In genomic region chr7:140326116-140326928, GRCh38 we compare ENCODE assay signal across 8 cellular contexts.
A peak's percentile ranks its signal among the peaks of the same experiment; 100 is the strongest.
DNase-seq lines count a peak whose midpoint lies in the region; ATAC-seq and TF ChIP-seq lines count a peak whose summit lies in the region.

No MANE protein-coding gene starts in this region.

- H3K36me3 Mint-ChIP-seq in Calu3 (ENCODE audit: insufficient read depth, unreplicated experiment) = no peaks in the 10 kb centered on the region

- H3K27me3 ChIP-seq in adipocyte (replicated peaks; ENCODE audit: control insufficient read depth, insufficient read depth, low read length) = no peaks in the 10 kb centered on the region

- CTCF ChIA-PET in Calu3 (lab: Charles Lee) = interaction anchor here (0.7 to 1.1 kb wide), 3 partner anchors 10 to 185 kb away, joined by 3 to 4 read pairs (median 4); no protein-coding TSS in a partner anchor

- intact Hi-C loops in Calu3 (cut with micrococcal nuclease; ENCODE audit: unreplicated experiment) (loop anchor here (1.0 to 5.0 kb wide), 2 partner anchors 94 to 151 kb away; no protein-coding TSS in a partner anchor), Right ventricle myocardium superior (cut with DNase I) (no loop called here), posterior cingulate gyrus (cut with DNase I) (no loop called here)

- no peaks in the 10 kb centered on the region for H3K36me3 ChIP-seq in adipocyte (ENCODE audit: control insufficient read depth, insufficient read depth, low read length, severe bottlenecking)

- no peak overlapping the region for H3K27ac Mint-ChIP-seq in Calu3 (ENCODE audit: unreplicated experiment)

- H3K9me3 ChIP-seq in adipocyte (ENCODE audit: control insufficient read depth, low read length) = no peaks in the 10 kb centered on the region

- TF ChIP-seq CTCF in Calu3 (IDR thresholded peaks at IDR 0.05; ENCODE audit: unreplicated experiment) = peak; percentile 57

- peak overlapping the region; percentile 53 for H3K9ac ChIP-seq in adipocyte (ENCODE audit: low read length)

- no peaks in the 10 kb centered on the region for H3K9me3 Mint-ChIP-seq in Calu3 (ENCODE audit: low read depth, unreplicated experiment)

- no TSS peak for BruUV-seq in Calu3 (replicated peaks; lab: Mats Ljungman, UMichigan)

- no peak overlapping the region for H3K4me3 Mint-ChIP-seq in Calu3 (ENCODE audit: low read depth, unreplicated experiment)

- ATAC-seq in Right ventricle myocardium superior (ENCODE audit: poor library complexity) (peak; percentile 92), HG03521 (IDR thresholded peaks at IDR 0.05; ENCODE audit: unreplicated experiment) (no peak)

- H3K4me3 ChIP-seq in adipocyte (ENCODE audit: low read length) = peak overlapping the region; percentile 64

- H3K4me1 Mint-ChIP-seq in Calu3 (ENCODE audit: low read depth, unreplicated experiment) = no peaks in the 10 kb centered on the region

- H3K27me3 Mint-ChIP-seq in Calu3 (ENCODE audit: unreplicated experiment) = no peaks in the 10 kb centered on the region

- peaks cover 10% of the 10 kb centered on the region for H3K4me1 ChIP-seq in adipocyte (ENCODE audit: control insufficient read depth, insufficient read depth, low read length)

- peak; percentile 55 for DNase-seq in Calu3
- peak; percentile 82 for DNase-seq in HuH-7 (ENCODE audit: low spot score)
- peak; percentile 11 for DNase-seq in SHP77 treated with DMSO at 0.1 percent for 48 hours (lab: John Stamatoyannopoulos, UW)
- peak; percentile 85 for DNase-seq in adipocyte (ENCODE audit: low read depth)
- peak; percentile 62 for DNase-seq in Right ventricle myocardium superior
- DNase-seq in posterior cingulate gyrus = peak; percentile 51 to 96 (median 74)
- DNase-seq in SKM-1 (lab: John Stamatoyannopoulos, UW; ENCODE audit: unreplicated experiment) = no peak
